ENCODE assay signal across 8 cellular contexts in genomic region chr6:18265099-18265372, GRCh38. TPM values are rescaled to one million over a fixed set of nuclear protein-coding genes. Genes with fewer than 3 reads are reported as not detected.
DNase-seq lines count a peak whose midpoint lies in the region; ATAC-seq and TF ChIP-seq lines count a peak whose summit lies in the region.

No MANE protein-coding gene starts in this region.

- peak overlapping the region; percentile 68 for H3K27ac Mint-ChIP-seq in Calu3 (ENCODE audit: unreplicated experiment)
- H3K27ac Mint-ChIP-seq in effector memory CD8-positive, alpha-beta T cell = peak overlapping the region; percentile 93 to 98

- H2AFZ ChIP-seq in osteoblast (ENCODE audit: low read length) = peak overlapping the region; percentile 92

- H3K27ac ChIP-seq in osteoblast (ENCODE audit: low read depth, low read length) = peak overlapping the region; percentile 59

- intact Hi-C loops in Calu3 (cut with micrococcal nuclease; ENCODE audit: unreplicated experiment) = loop anchor here (5.0 to 10.0 kb wide), 2 partner anchors 110 to 227 kb away; partner anchors contain the start of genes KDM1B and TPMT

- peaks cover 40% of the 10 kb centered on the region for H3K79me2 ChIP-seq in osteoblast (ENCODE audit: insufficient read depth, low read length)

- CTCF ChIA-PET in Calu3 (lab: Charles Lee) = interaction anchor here (0.6 kb wide), 1 partner anchor 8 kb away, joined by 3 read pairs; no protein-coding TSS in a partner anchor

- peaks cover 32% of the 10 kb centered on the region for H3K4me1 Mint-ChIP-seq in Calu3 (ENCODE audit: low read depth, unreplicated experiment)
- peaks cover 30 to 33% of the 10 kb centered on the region in 2 donors for H3K4me1 Mint-ChIP-seq in effector memory CD8-positive, alpha-beta T cell (ENCODE audit: low read depth in 2 of 2)

- H3K4me1 ChIP-seq in osteoblast (ENCODE audit: insufficient read depth, low read length) = peaks cover 28% of the 10 kb centered on the region

- DNase-seq in Calu3 (no peak), NCI-H2227 treated with DMSO at 0.1 percent for 48 hours (lab: John Stamatoyannopoulos, UW) (peak; percentile 64), osteoblast (ENCODE audit: insufficient read length, low spot score, missing footprints) (no peak), A172 (ENCODE audit: low spot score) (no peak), T1000 (lab: John Stamatoyannopoulos, UW) (no peak), NCI-H2196 treated with DMSO at 0.1 percent for 48 hours (lab: John Stamatoyannopoulos, UW; ENCODE audit: unreplicated experiment) (no peak)
- DNase-seq in effector memory CD8-positive, alpha-beta T cell = no peak

- no peak for TF ChIP-seq CTCF in Calu3 (IDR thresholded peaks at IDR 0.05; ENCODE audit: unreplicated experiment)
- TF ChIP-seq CTCF in osteoblast (IDR thresholded peaks at IDR 0.05; ENCODE audit: extremely low read depth, low read depth, low read length) = no peak

- no peaks in the 10 kb centered on the region for H3K9me3 Mint-ChIP-seq in Calu3 (ENCODE audit: low read depth, unreplicated experiment)
- H3K9me3 Mint-ChIP-seq in effector memory CD8-positive, alpha-beta T cell = no peaks in the 10 kb centered on the region

- BruUV-seq in Calu3 (replicated peaks; lab: Mats Ljungman, UMichigan) = TSS peak; percentile 51

- peak overlapping the region; percentile 82 for H3K4me2 ChIP-seq in osteoblast (ENCODE audit: insufficient read depth, low read length)

- H3K36me3 ChIP-seq in osteoblast (ENCODE audit: insufficient read depth, low read length) = no peaks in the 10 kb centered on the region

- peak overlapping the region; percentile 92 for H3K4me3 ChIP-seq in osteoblast (ENCODE audit: insufficient read depth, low read length)

- no peaks in the 10 kb centered on the region for H3K27me3 Mint-ChIP-seq in Calu3 (ENCODE audit: unreplicated experiment)
- no peaks in the 10 kb centered on the region for H3K27me3 Mint-ChIP-seq in effector memory CD8-positive, alpha-beta T cell

- H3K36me3 Mint-ChIP-seq in Calu3 (ENCODE audit: insufficient read depth, unreplicated experiment) = peaks cover 52% of the 10 kb centered on the region
- peaks cover 29% of the 10 kb centered on the region for H3K36me3 Mint-ChIP-seq in effector memory CD8-positive, alpha-beta T cell (ENCODE audit: insufficient read depth)

- peaks cover 7% of the 10 kb centered on the region for H4K20me1 ChIP-seq in osteoblast (ENCODE audit: insufficient read depth, low read length)

- no peak for ATAC-seq in effector memory CD8-positive, alpha-beta T cell (replicated peaks)
- ATAC-seq in HG03196 (IDR thresholded peaks at IDR 0.05; ENCODE audit: unreplicated experiment) = no peak

- no peaks in the 10 kb centered on the region for H3K27me3 ChIP-seq in osteoblast (ENCODE audit: insufficient read depth, low read length)

- H3K4me3 Mint-ChIP-seq in Calu3 (ENCODE audit: low read depth, unreplicated experiment) = peak overlapping the region; percentile 79
- H3K4me3 Mint-ChIP-seq in effector memory CD8-positive, alpha-beta T cell = peak overlapping the region; percentile 91 to 96

- no peaks in the 10 kb centered on the region for H3K9me3 ChIP-seq in osteoblast (ENCODE audit: low read depth, low read length)

RNA-seq across cellular contexts. Expression of gene DEK, which starts 0.7 kb away (rescaled TPM):
- total RNA-seq in Calu3 (2022) (96.2 and 108 TPM in 2 replicates), osteoblast (102 and 113 TPM in 2 replicates)
- total RNA-seq in A172 (2014; rRNA removed; shearing (Covaris generic)) = 193 and 213 TPM in 2 replicates
